Comparison of ENCODE assay signal across 1 cellular context in the genomic region with DNA sequence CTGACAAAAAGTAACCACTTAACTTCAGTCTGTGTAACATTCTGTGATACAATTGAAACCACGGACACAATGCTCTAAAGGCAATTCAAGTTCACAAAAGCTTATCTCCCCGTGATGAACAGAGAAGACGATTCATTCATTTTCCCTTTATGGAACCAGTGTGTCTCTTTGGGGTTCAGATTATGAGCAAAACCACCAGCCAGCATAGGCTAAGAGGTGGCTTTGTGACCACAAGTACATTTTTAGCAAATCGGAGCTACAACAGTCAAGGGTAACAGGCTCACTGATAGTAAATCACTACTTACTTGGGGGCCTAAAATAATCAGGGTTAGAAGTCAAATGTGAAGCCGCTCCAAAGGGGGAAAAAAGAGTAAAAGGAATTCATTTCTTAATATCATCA.
TF ChIP-seq lines count a peak whose summit lies in the region.

No MANE protein-coding gene starts in this region.

TF ChIP-seq in HepG2, 621 proteins besides CTCF, POLR2A, EP300 and RAD21:
- TF ChIP-seq, protein P1, sequence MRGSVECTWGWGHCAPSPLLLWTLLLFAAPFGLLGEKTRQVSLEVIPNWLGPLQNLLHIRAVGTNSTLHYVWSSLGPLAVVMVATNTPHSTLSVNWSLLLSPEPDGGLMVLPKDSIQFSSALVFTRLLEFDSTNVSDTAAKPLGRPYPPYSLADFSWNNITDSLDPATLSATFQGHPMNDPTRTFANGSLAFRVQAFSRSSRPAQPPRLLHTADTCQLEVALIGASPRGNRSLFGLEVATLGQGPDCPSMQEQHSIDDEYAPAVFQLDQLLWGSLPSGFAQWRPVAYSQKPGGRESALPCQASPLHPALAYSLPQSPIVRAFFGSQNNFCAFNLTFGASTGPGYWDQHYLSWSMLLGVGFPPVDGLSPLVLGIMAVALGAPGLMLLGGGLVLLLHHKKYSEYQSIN (CRISPR knock-in tag; IDR thresholded peaks at IDR 0.05; ENCODE audit: borderline replicate concordance): no peak
- TF ChIP-seq PRMT3 (CRISPR knock-in tag; IDR thresholded peaks at IDR 0.05; ENCODE audit: borderline replicate concordance, low read depth) (no peak), GTF3A (CRISPR knock-in tag; conservative IDR thresholded peaks at IDR 0.05) (no peak), ZNF724P (CRISPR knock-in tag; IDR thresholded peaks at IDR 0.05; ENCODE audit: borderline replicate concordance) (no peak), HNF4A (CRISPR knock-in tag; IDR thresholded peaks at IDR 0.05) (no peak), DR1 (CRISPR knock-in tag; IDR thresholded peaks at IDR 0.05) (no peak), TBX3 (IDR thresholded peaks at IDR 0.05; ENCODE audit: borderline replicate concordance) (no peak), AHR (CRISPR knock-in tag; IDR thresholded peaks at IDR 0.05) (no peak), HOXD1 (CRISPR knock-in tag; IDR thresholded peaks at IDR 0.05) (no peak), MIER2 (CRISPR knock-in tag; IDR thresholded peaks at IDR 0.05) (no peak), NFIC (IDR thresholded peaks at IDR 0.05; ENCODE audit: low read length) (no peak), ZNF747 (CRISPR knock-in tag; IDR thresholded peaks at IDR 0.05; ENCODE audit: borderline replicate concordance) (no peak), HOXA7 (CRISPR knock-in tag; IDR thresholded peaks at IDR 0.05) (no peak), ZNF644 (CRISPR knock-in tag; IDR thresholded peaks at IDR 0.05; ENCODE audit: low read depth) (no peak), ZNF468 (CRISPR knock-in tag; IDR thresholded peaks at IDR 0.05) (no peak), KLF13 (CRISPR knock-in tag; IDR thresholded peaks at IDR 0.05) (no peak), ZNF557 (CRISPR knock-in tag; IDR thresholded peaks at IDR 0.05) (no peak)
- TF ChIP-seq, protein P2, sequence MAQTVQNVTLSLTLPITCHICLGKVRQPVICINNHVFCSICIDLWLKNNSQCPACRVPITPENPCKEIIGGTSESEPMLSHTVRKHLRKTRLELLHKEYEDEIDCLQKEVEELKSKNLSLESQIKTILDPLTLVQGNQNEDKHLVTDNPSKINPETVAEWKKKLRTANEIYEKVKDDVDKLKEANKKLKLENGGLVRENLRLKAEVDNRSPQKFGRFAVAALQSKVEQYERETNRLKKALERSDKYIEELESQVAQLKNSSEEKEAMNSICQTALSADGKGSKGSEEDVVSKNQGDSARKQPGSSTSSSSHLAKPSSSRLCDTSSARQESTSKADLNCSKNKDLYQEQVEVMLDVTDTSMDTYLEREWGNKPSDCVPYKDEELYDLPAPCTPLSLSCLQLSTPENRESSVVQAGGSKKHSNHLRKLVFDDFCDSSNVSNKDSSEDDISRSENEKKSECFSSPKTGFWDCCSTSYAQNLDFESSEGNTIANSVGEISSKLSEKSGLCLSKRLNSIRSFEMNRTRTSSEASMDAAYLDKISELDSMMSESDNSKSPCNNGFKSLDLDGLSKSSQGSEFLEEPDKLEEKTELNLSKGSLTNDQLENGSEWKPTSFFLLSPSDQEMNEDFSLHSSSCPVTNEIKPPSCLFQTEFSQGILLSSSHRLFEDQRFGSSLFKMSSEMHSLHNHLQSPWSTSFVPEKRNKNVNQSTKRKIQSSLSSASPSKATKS (CRISPR knock-in tag; IDR thresholded peaks at IDR 0.05): no peak
- TF ChIP-seq, protein P3, sequence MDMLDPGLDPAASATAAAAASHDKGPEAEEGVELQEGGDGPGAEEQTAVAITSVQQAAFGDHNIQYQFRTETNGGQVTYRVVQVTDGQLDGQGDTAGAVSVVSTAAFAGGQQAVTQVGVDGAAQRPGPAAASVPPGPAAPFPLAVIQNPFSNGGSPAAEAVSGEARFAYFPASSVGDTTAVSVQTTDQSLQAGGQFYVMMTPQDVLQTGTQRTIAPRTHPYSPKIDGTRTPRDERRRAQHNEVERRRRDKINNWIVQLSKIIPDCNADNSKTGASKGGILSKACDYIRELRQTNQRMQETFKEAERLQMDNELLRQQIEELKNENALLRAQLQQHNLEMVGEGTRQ (IDR thresholded peaks at IDR 0.05; ENCODE audit: low read depth, low read length): no peak
- TF ChIP-seq, protein P3 (CRISPR knock-in tag; IDR thresholded peaks at IDR 0.05; ENCODE audit: borderline replicate concordance): no peak
- TF ChIP-seq, protein P4, sequence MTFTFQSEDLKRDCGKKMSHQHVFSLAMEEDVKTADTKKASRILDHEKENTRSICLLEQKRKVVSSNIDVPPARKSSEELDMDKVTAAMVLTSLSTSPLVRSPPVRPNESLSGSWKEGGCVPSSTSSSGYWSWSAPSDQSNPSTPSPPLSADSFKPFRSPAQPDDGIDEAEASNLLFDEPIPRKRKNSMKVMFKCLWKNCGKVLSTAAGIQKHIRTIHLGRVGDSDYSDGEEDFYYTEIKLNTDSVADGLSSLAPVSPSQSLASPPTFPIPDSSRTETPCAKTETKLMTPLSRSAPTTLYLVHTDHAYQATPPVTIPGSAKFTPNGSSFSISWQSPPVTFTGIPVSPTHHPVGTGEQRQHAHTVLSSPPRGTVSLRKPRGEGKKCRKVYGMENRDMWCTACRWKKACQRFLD (CRISPR knock-in tag; IDR thresholded peaks at IDR 0.05; ENCODE audit: borderline replicate concordance): no peak
